7 cellular contexts compared by ENCODE assay signal in genomic region chr17:45147581-45148182, GRCh38. TPM values are rescaled to one million over a fixed set of nuclear protein-coding genes. Genes with fewer than 3 reads are reported as not detected.
DNase-seq lines count a peak whose midpoint lies in the region; ATAC-seq lines count a peak whose summit lies in the region.

No MANE protein-coding gene starts in this region.

- peak overlapping the region; percentile 88 for H3K4me3 Mint-ChIP-seq in T-helper 17 cell

- H3K27me3 Mint-ChIP-seq in T-helper 17 cell, result peaks cover 5% of the 10 kb centered on the region

- peak overlapping the region; percentile 99 for H3K27ac Mint-ChIP-seq in T-helper 17 cell

- H3K27ac ChIP-seq in rectal smooth muscle tissue (ENCODE audit: low read depth, low read length), result peak overlapping the region; percentile 98

- no peaks in the 10 kb centered on the region for H3K36me3 ChIP-seq in rectal smooth muscle tissue (ENCODE audit: control insufficient read depth, insufficient read depth, low read length)

- peaks cover 21% of the 10 kb centered on the region for H3K4me1 ChIP-seq in rectal smooth muscle tissue (ENCODE audit: control insufficient read depth, insufficient read depth, low read length)

- no peaks in the 10 kb centered on the region for H3K27me3 ChIP-seq in rectal smooth muscle tissue (ENCODE audit: control insufficient read depth, insufficient read depth, low read length)

- peak; percentile 92 for DNase-seq in NCI-H1694 treated with DMSO at 0.1 percent for 48 hours (lab: John Stamatoyannopoulos, UW)
- DNase-seq in T-helper 17 cell, result peak; percentile 56 to 62 (median 61)
- DNase-seq in anterior cingulate cortex (lab: John Stamatoyannopoulos, UW), result peak in 57 of 58 donors; percentile 19 to 90 (median 74)
- peak; percentile 69 for DNase-seq in hepatic stellate cell (ENCODE audit: low spot score)

- peak overlapping the region; percentile 95 for H3K9ac ChIP-seq in rectal smooth muscle tissue (ENCODE audit: low read length)

- peak overlapping the region; percentile 91 for H3K4me3 ChIP-seq in rectal smooth muscle tissue (ENCODE audit: low read length)

- H3K36me3 Mint-ChIP-seq in T-helper 17 cell (ENCODE audit: low read depth), result peaks cover 4% of the 10 kb centered on the region

- H3K9me3 ChIP-seq in T-helper 17 cell (ENCODE audit: control insufficient read depth, low read length, poor library complexity, severe bottlenecking), result no peaks in the 10 kb centered on the region

- peaks cover 44% of the 10 kb centered on the region for H3K4me1 Mint-ChIP-seq in T-helper 17 cell

- peak; percentile 29 for ATAC-seq in GM19035 (IDR thresholded peaks at IDR 0.05; ENCODE audit: unreplicated experiment)
- peak; percentile 45 for ATAC-seq in T-helper 17 cell
- ATAC-seq in HG03565 (IDR thresholded peaks at IDR 0.05; ENCODE audit: unreplicated experiment), result no peak

RNA-seq across cellular contexts. Expression of gene HEXIM1, which starts 0.6 kb away (rescaled TPM):
- 10 to 100 TPM; 52.4 to 71.8 TPM for total RNA-seq in T-helper 17 cell

RNA-seq across cellular contexts. Expression of gene ACBD4, which starts 12.2 kb away (rescaled TPM):
- 10 to 100 TPM; 13.6 to 18.9 TPM for total RNA-seq in T-helper 17 cell

RNA-seq across cellular contexts. Expression of gene HEXIM2, which starts 14.0 kb away (rescaled TPM):
- 10 to 100 TPM in 1 of 2 donors, 1 to 10 TPM in 1; 1.5 to 12.3 TPM for total RNA-seq in T-helper 17 cell

RNA-seq across cellular contexts. Expression of gene PLCD3, which starts 15.4 kb away (rescaled TPM):
- total RNA-seq in T-helper 17 cell, result 1 to 10 TPM; 3.7 to 5.0 TPM
